ENCODE assay signal across 1 cellular context in the genomic region with DNA sequence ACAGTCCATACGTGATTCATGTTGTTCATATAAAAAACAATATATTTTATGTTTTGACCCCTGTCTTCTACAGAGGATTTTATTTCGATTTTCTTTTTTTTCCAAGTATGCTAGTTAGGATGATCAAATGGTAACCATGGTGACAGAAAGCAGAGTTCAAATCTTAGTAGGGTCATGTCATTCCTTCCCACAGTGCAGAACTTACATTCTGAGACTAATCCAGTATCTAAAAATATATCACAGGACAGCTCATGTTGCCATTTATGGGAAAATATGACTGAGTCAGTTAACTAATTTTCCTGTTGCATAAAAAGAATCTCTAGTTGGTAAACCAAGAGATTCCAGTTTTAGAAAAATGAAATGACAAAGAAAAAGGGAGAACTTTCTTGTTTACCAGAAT.
TF ChIP-seq lines count a peak whose summit lies in the region.

No MANE protein-coding gene starts in this region.

TF ChIP-seq in K562, 482 proteins besides CTCF, POLR2A, EP300 and RAD21:
- TF ChIP-seq ZNF561 (CRISPR knock-in tag; conservative IDR thresholded peaks at IDR 0.05) (no peak), ETV5 (CRISPR knock-in tag; IDR thresholded peaks at IDR 0.05; ENCODE audit: low read depth) (no peak), RFX1 (IDR thresholded peaks at IDR 0.05) (peak; percentile 62)
